In the genomic region with DNA sequence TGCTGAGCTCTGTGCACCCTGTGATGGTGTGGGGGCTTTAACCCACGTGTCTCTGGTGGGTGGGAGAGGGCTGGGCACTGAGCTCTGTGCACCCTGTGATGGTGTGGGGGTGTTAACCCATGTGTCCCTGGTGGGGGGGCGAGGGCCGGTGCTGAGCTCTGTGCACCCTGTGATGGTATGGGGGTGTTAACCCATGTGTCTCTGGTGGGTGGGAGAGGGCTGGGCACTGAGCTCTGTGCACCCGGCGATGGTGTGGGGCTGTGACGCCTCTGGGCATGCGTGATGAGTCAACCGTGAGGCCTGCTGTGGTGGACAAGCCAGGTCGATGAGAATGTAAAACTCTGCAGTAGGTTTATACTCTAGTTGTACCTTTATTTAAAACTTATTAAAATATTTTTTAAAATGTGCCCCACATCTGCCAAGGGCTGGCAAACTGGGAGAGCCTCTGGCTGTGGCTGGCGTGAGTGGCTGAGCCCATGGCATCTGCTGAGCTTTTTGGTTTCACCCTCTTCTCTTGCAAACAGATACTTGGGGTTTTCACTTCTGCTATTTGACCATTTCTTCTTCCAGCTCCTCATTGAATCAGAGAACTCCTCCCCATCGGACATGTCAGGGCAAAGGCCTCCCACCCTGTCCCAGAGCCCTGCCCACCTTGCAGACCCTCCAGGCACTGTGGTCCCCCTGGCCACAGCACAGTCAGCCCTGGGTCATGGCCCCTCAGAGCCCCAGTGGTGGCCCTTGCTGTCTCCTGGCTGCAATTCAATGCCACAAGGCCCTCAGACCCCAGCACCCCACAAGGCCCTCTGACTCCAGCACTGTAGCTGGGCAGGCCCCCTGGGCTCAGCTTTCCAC, we compare ENCODE assay signal across 1 cellular context.
TF ChIP-seq lines count a peak whose summit lies in the region.

No MANE protein-coding gene starts in this region.

TF ChIP-seq in GM12878, 131 proteins besides CTCF, POLR2A, EP300 and RAD21 (continued from another document and continues in another):
- TF ChIP-seq NFXL1 (IDR thresholded peaks at IDR 0.05; ENCODE audit: borderline replicate concordance), result no peak
- TF ChIP-seq MTA3 (IDR thresholded peaks at IDR 0.05; ENCODE audit: borderline replicate concordance, low read length), result peak; percentile 70; the same call in 1 of the 2 replicates
- TF ChIP-seq HCFC1 (IDR thresholded peaks at IDR 0.05; ENCODE audit: low read length), result no peak
- no peak for TF ChIP-seq SREBF1 (IDR thresholded peaks at IDR 0.05; ENCODE audit: low read length)
- no peak for TF ChIP-seq ZBTB4 (CRISPR knock-in tag; IDR thresholded peaks at IDR 0.05)
- TF ChIP-seq JUND (IDR thresholded peaks at IDR 0.05; ENCODE audit: low read depth, low read length), result no peak
- no peak for TF ChIP-seq ZNF384 (IDR thresholded peaks at IDR 0.05; ENCODE audit: borderline replicate concordance, low read depth, low read length)
- TF ChIP-seq E2F8 (IDR thresholded peaks at IDR 0.05; ENCODE audit: low read depth, partially characterized antibody), result no peak
- no peak for TF ChIP-seq MYC (IDR thresholded peaks at IDR 0.05; ENCODE audit: insufficient read depth, insufficient read length, insufficient replicate concordance, low read length, severe bottlenecking)
- TF ChIP-seq CREB1 (IDR thresholded peaks at IDR 0.05; ENCODE audit: low read depth), result peak; percentile 29; the same call in 1 of the 2 replicates
- TF ChIP-seq, protein P1, sequence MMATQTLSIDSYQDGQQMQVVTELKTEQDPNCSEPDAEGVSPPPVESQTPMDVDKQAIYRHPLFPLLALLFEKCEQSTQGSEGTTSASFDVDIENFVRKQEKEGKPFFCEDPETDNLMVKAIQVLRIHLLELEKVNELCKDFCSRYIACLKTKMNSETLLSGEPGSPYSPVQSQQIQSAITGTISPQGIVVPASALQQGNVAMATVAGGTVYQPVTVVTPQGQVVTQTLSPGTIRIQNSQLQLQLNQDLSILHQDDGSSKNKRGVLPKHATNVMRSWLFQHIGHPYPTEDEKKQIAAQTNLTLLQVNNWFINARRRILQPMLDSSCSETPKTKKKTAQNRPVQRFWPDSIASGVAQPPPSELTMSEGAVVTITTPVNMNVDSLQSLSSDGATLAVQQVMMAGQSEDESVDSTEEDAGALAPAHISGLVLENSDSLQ (IDR thresholded peaks at IDR 0.05), result peak; percentile 30; the same call in 1 of the 2 replicates
- TF ChIP-seq GATAD2B (conservative IDR thresholded peaks at IDR 0.05; ENCODE audit: low read depth), result peak; percentile 93
- 0 out of 2 replicates have a peak, but pooled peaks have one; percentile 57 for TF ChIP-seq BCL11A (IDR thresholded peaks at IDR 0.05; ENCODE audit: low read depth, low read length)
- TF ChIP-seq ZNF217 (IDR thresholded peaks at IDR 0.05), result no peak
- TF ChIP-seq, protein P2, sequence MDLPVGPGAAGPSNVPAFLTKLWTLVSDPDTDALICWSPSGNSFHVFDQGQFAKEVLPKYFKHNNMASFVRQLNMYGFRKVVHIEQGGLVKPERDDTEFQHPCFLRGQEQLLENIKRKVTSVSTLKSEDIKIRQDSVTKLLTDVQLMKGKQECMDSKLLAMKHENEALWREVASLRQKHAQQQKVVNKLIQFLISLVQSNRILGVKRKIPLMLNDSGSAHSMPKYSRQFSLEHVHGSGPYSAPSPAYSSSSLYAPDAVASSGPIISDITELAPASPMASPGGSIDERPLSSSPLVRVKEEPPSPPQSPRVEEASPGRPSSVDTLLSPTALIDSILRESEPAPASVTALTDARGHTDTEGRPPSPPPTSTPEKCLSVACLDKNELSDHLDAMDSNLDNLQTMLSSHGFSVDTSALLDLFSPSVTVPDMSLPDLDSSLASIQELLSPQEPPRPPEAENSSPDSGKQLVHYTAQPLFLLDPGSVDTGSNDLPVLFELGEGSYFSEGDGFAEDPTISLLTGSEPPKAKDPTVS (IDR thresholded peaks at IDR 0.05; ENCODE audit: low read depth, low read length), result no peak
- TF ChIP-seq FOS (IDR thresholded peaks at IDR 0.05; ENCODE audit: borderline replicate concordance, extremely low read depth, insufficient read length), result no peak
- peak; percentile 28 for TF ChIP-seq BCL3 (IDR thresholded peaks at IDR 0.05; ENCODE audit: borderline replicate concordance, insufficient read depth, low read depth, low read length, poor library complexity, severe bottlenecking)
- no peak for TF ChIP-seq ZNF207 (IDR thresholded peaks at IDR 0.05; ENCODE audit: borderline replicate concordance)
- no peak for TF ChIP-seq SMC3 (IDR thresholded peaks at IDR 0.05; ENCODE audit: borderline replicate concordance, low read length)
- peak; percentile 14 for TF ChIP-seq RELA (IDR thresholded peaks at IDR 0.05; ENCODE audit: borderline replicate concordance, partially characterized antibody)
- TF ChIP-seq KAT2A (conservative IDR thresholded peaks at IDR 0.05; ENCODE audit: control insufficient read depth, low read depth, low read length), result no peak
- TF ChIP-seq, protein P3, sequence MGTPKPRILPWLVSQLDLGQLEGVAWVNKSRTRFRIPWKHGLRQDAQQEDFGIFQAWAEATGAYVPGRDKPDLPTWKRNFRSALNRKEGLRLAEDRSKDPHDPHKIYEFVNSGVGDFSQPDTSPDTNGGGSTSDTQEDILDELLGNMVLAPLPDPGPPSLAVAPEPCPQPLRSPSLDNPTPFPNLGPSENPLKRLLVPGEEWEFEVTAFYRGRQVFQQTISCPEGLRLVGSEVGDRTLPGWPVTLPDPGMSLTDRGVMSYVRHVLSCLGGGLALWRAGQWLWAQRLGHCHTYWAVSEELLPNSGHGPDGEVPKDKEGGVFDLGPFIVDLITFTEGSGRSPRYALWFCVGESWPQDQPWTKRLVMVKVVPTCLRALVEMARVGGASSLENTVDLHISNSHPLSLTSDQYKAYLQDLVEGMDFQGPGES (IDR thresholded peaks at IDR 0.05), result no peak
- no peak for TF ChIP-seq RBBP5 (conservative IDR thresholded peaks at IDR 0.05)
- no peak for TF ChIP-seq REST (IDR thresholded peaks at IDR 0.05; ENCODE audit: low read depth, low read length)
- TF ChIP-seq SMAD5 (IDR thresholded peaks at IDR 0.05; ENCODE audit: low read depth), result peak; percentile 30; the same call in 1 of the 2 replicates
- TF ChIP-seq EZH2 (IDR thresholded peaks at IDR 0.05; ENCODE audit: borderline replicate concordance, control insufficient read depth, low read depth, low read length), result no peak
- no peak for TF ChIP-seq GABPA (IDR thresholded peaks at IDR 0.05; ENCODE audit: low read depth)
- 0 out of 2 replicates have a peak, but pooled peaks have one; percentile 14 for TF ChIP-seq ZNF24 (IDR thresholded peaks at IDR 0.05)
- TF ChIP-seq CHD2 (IDR thresholded peaks at IDR 0.05; ENCODE audit: borderline replicate concordance, low read depth, low read length), result 0 out of 2 replicates have a peak, but pooled peaks have one; percentile 20
- no peak for TF ChIP-seq RCOR1 (conservative IDR thresholded peaks at IDR 0.05; ENCODE audit: low read depth, low read length)
- no peak for TF ChIP-seq CREM (IDR thresholded peaks at IDR 0.05; ENCODE audit: low read depth)
- peak; percentile 99 for TF ChIP-seq SPI1 (IDR thresholded peaks at IDR 0.05; ENCODE audit: borderline replicate concordance, insufficient read depth, low read depth, low read length)
- TF ChIP-seq, protein P4, sequence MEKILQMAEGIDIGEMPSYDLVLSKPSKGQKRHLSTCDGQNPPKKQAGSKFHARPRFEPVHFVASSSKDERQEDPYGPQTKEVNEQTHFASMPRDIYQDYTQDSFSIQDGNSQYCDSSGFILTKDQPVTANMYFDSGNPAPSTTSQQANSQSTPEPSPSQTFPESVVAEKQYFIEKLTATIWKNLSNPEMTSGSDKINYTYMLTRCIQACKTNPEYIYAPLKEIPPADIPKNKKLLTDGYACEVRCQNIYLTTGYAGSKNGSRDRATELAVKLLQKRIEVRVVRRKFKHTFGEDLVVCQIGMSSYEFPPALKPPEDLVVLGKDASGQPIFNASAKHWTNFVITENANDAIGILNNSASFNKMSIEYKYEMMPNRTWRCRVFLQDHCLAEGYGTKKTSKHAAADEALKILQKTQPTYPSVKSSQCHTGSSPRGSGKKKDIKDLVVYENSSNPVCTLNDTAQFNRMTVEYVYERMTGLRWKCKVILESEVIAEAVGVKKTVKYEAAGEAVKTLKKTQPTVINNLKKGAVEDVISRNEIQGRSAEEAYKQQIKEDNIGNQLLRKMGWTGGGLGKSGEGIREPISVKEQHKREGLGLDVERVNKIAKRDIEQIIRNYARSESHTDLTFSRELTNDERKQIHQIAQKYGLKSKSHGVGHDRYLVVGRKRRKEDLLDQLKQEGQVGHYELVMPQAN (conservative IDR thresholded peaks at IDR 0.05), result peak; percentile 36; the same call in 1 of the 2 replicates
- peak; percentile 92 for TF ChIP-seq DPF2 (IDR thresholded peaks at IDR 0.05)
- TF ChIP-seq TCF7 (IDR thresholded peaks at IDR 0.05; ENCODE audit: borderline replicate concordance), result no peak
- TF ChIP-seq MTA2 (IDR thresholded peaks at IDR 0.05; ENCODE audit: low read depth), result peak; percentile 79
- TF ChIP-seq HDGF (IDR thresholded peaks at IDR 0.05), result peak; percentile 94
- TF ChIP-seq, protein P5, sequence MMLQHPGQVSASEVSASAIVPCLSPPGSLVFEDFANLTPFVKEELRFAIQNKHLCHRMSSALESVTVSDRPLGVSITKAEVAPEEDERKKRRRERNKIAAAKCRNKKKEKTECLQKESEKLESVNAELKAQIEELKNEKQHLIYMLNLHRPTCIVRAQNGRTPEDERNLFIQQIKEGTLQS (IDR thresholded peaks at IDR 0.05; ENCODE audit: borderline replicate concordance, extremely low read depth, low read depth, low read length), result no peak
- no peak for TF ChIP-seq PAX5 (IDR thresholded peaks at IDR 0.05; ENCODE audit: borderline replicate concordance, low read depth, low read length)
- TF ChIP-seq ZZZ3 (IDR thresholded peaks at IDR 0.05; ENCODE audit: control insufficient read depth, insufficient read length, low read depth), result no peak
- peak; percentile 28 for TF ChIP-seq SP1 (IDR thresholded peaks at IDR 0.05; ENCODE audit: low read depth, low read length)
